In genomic region chr4:74112399-74113090, GRCh38 we compare ENCODE assay signal across 16 cellular contexts. TPM values are rescaled to one million over a fixed set of nuclear protein-coding genes. Genes with fewer than 3 reads are reported as not detected.
DNase-seq lines count a peak whose midpoint lies in the region; ATAC-seq and TF ChIP-seq lines count a peak whose summit lies in the region.
"Had no signal": no experiment of that assay in that cellular context is flagged by ENCODE, and none has a peak within 500 bp of the region (broad histone marks: within the 10 kb centered on the region; RNA-seq: fewer than 3 reads in every experiment).

No MANE protein-coding gene starts in this region.

- H3K27me3 ChIP-seq in iPS-15b (ENCODE audit: control insufficient read depth, insufficient read depth, low read length) (no peaks in the 10 kb centered on the region), thoracic aorta (replicated peaks; ENCODE audit: insufficient read depth) (no peaks in the 10 kb centered on the region), tibial nerve (no peaks in the 10 kb centered on the region)
- H3K27me3 ChIP-seq: gastroesophageal sphincter had no signal

- H3K4me3 Mint-ChIP-seq in naive thymus-derived CD8-positive, alpha-beta T cell = no peak overlapping the region
- H3K4me3 Mint-ChIP-seq: activated B cell treated with CpG ODN at 0.5 μM for 24 hours; CD8-positive, alpha-beta T cell; H9; stimulated activated effector memory CD8-positive, alpha-beta T cell treated with anti-CD3 and anti-CD28 coated beads, Interleukin-12 subunit alpha, Interleukin-12 subunit beta, amount 100 ng/mL, for 72 hours had no signal

- peaks cover 0 to 5% (median 4%) of the 10 kb centered on the region in 5 donors for H3K27me3 Mint-ChIP-seq in naive thymus-derived CD8-positive, alpha-beta T cell

- peaks cover 4% of the 10 kb centered on the region for H3K4me1 ChIP-seq in iPS-15b (ENCODE audit: control insufficient read depth, insufficient read depth, low read length)
- peaks cover 31 to 64% of the 10 kb centered on the region in 2 donors for H3K4me1 ChIP-seq in thoracic aorta (ENCODE audit: control insufficient read depth in 1 of 2, low read depth in 2 of 2)
- H3K4me1 ChIP-seq in tibial nerve = peaks cover 0 to 39% (median 14%) of the 10 kb centered on the region in 4 donors

- peak overlapping the region; percentile 18 for H3K9ac ChIP-seq in iPS-15b (ENCODE audit: low read depth, low read length)

- TF ChIP-seq CTCF in thoracic aorta (IDR thresholded peaks at IDR 0.05) (no peak), tibial nerve (IDR thresholded peaks at IDR 0.05) (no peak)

- WGBS in tibial nerve, 2 donors = 94 to 98% methylated on average over 2 to 3 of the region's 3 CpGs

- TF ChIP-seq EP300 in tibial nerve (IDR thresholded peaks at IDR 0.05) = no peak

- ATAC-seq in thoracic aorta (ENCODE audit: insufficient number of reproducible peaks, low FRiP score, low read depth) = no peak
- ATAC-seq in naive thymus-derived CD8-positive, alpha-beta T cell = no peak
- ATAC-seq: CD8-positive, alpha-beta T cell had no signal

- no peaks in the 10 kb centered on the region for H3K9me3 Mint-ChIP-seq in naive thymus-derived CD8-positive, alpha-beta T cell
- H3K9me3 Mint-ChIP-seq: activated B cell treated with CpG ODN at 0.5 μM for 24 hours; CD8-positive, alpha-beta T cell; H9; stimulated activated effector memory CD8-positive, alpha-beta T cell treated with anti-CD3 and anti-CD28 coated beads, Interleukin-12 subunit alpha, Interleukin-12 subunit beta, amount 100 ng/mL, for 72 hours had no signal

- no peaks in the 10 kb centered on the region for H3K4me1 Mint-ChIP-seq in naive thymus-derived CD8-positive, alpha-beta T cell
- H3K4me1 Mint-ChIP-seq: activated B cell treated with CpG ODN at 0.5 μM for 24 hours; stimulated activated effector memory CD8-positive, alpha-beta T cell treated with anti-CD3 and anti-CD28 coated beads, Interleukin-12 subunit alpha, Interleukin-12 subunit beta, amount 100 ng/mL, for 72 hours had no signal

- POLR2A ChIA-PET in naive thymus-derived CD8-positive, alpha-beta T cell (lab: Charles Lee) = no interaction called here

- H3K4me3 ChIP-seq in iPS-15b (ENCODE audit: low read depth, low read length) = no peak overlapping the region
- no peak overlapping the region for H3K4me3 ChIP-seq in thoracic aorta
- H3K4me3 ChIP-seq in tibial nerve = no peak overlapping the region
- H3K4me3 ChIP-seq: gastroesophageal sphincter, PC-9 had no signal

- H3K9me3 ChIP-seq in iPS-15b (ENCODE audit: control insufficient read depth, insufficient read depth, low read length) (no peaks in the 10 kb centered on the region), thoracic aorta (no peaks in the 10 kb centered on the region), tibial nerve (no peaks in the 10 kb centered on the region)
- H3K9me3 ChIP-seq: gastroesophageal sphincter had no signal

- no peak for TF ChIP-seq POLR2A in tibial nerve (IDR thresholded peaks at IDR 0.05)

- H3K27ac ChIP-seq in caudate nucleus (ENCODE audit: low read depth, low read length) (peak overlapping the region; percentile 37), thoracic aorta (peak overlapping the region; percentile 60 to 85), tibial nerve (no peak overlapping the region)
- H3K27ac ChIP-seq: PC-9 had no signal

- H3K36me3 ChIP-seq in iPS-15b (ENCODE audit: control insufficient read depth, insufficient read depth, low read length) = no peaks in the 10 kb centered on the region
- no peaks in the 10 kb centered on the region for H3K36me3 ChIP-seq in thoracic aorta
- no peaks in the 10 kb centered on the region for H3K36me3 ChIP-seq in tibial nerve
- H3K36me3 ChIP-seq: gastroesophageal sphincter had no signal

- no peaks in the 10 kb centered on the region for H3K36me3 Mint-ChIP-seq in naive thymus-derived CD8-positive, alpha-beta T cell
- H3K36me3 Mint-ChIP-seq: CD8-positive, alpha-beta T cell; stimulated activated effector memory CD8-positive, alpha-beta T cell treated with anti-CD3 and anti-CD28 coated beads, Interleukin-12 subunit alpha, Interleukin-12 subunit beta, amount 100 ng/mL, for 72 hours had no signal

- DNase-seq in RPMI7951 (ENCODE audit: low read depth) (peak; percentile 73), caudate nucleus (lab: John Stamatoyannopoulos, UW) (no peak), thoracic aorta (ENCODE audit: low spot score) (no peak), SK-N-DZ (ENCODE audit: low spot score) (no peak), tibial nerve (ENCODE audit: low spot score in 2 of 2) (no peak)
- DNase-seq in naive thymus-derived CD8-positive, alpha-beta T cell = no peak
- DNase-seq: activated B cell treated with CpG ODN at 0.5 μM for 24 hours; activated naive CD4-positive, alpha-beta T cell treated with Interleukin-2 at 50 U/mL for 16 hours; CD8-positive, alpha-beta T cell; cortex of kidney; NCI-H1694 had no signal

- no peak overlapping the region for H3K27ac Mint-ChIP-seq in naive thymus-derived CD8-positive, alpha-beta T cell
- H3K27ac Mint-ChIP-seq: activated B cell treated with CpG ODN at 0.5 μM for 24 hours; CD8-positive, alpha-beta T cell; stimulated activated effector memory CD8-positive, alpha-beta T cell treated with anti-CD3 and anti-CD28 coated beads, Interleukin-12 subunit alpha, Interleukin-12 subunit beta, amount 100 ng/mL, for 72 hours had no signal

RNA-seq across cellular contexts. Expression of gene CXCL2, which starts 13.6 kb away (rescaled TPM):
- 0.72 and 0.88 TPM in 2 replicates for total RNA-seq in RPMI7951 (2014; rRNA removed; shearing (Covaris generic))
- total RNA-seq in thoracic aorta = 10 to 100 TPM; 34.0 to 71.4 TPM
- polyA plus RNA-seq in SK-N-DZ (2014; cell fraction: cytosol; rRNA removed) = not detected in 2 replicates
- not detected in 2 replicates for polyA plus RNA-seq in SK-N-DZ (2014; cell fraction: nucleus; rRNA removed)
- total RNA-seq in naive thymus-derived CD8-positive, alpha-beta T cell = not detected
- polyA plus RNA-seq in naive thymus-derived CD8-positive, alpha-beta T cell = not detected
- 10 to 100 TPM in 3 of 4 donors, 1 to 10 TPM in 1; 4.0 to 25.3 (median 18.5) TPM for total RNA-seq in tibial nerve

RNA-seq across cellular contexts. Expression of gene MTHFD2L, which starts 45.4 kb away (rescaled TPM):
- 11.9 and 12.1 TPM in 2 replicates for total RNA-seq in RPMI7951 (2014; rRNA removed; shearing (Covaris generic))
- 10 to 100 TPM in 1 of 2 donors, 1 to 10 TPM in 1; 5.8 to 26.9 TPM for total RNA-seq in thoracic aorta
- polyA plus RNA-seq in SK-N-DZ (2014; cell fraction: cytosol; rRNA removed) = 25.6 and 26.3 TPM in 2 replicates
- polyA plus RNA-seq in SK-N-DZ (2014; cell fraction: nucleus; rRNA removed) = 26.5 and 33.4 TPM in 2 replicates
- total RNA-seq in naive thymus-derived CD8-positive, alpha-beta T cell = 10 to 100 TPM; 13.3 to 14.8 TPM
- polyA plus RNA-seq in naive thymus-derived CD8-positive, alpha-beta T cell = 1 to 10 TPM; 5.2 to 7.8 (median 6.5) TPM
- 10 to 100 TPM; 11.4 to 23.7 (median 17.8) TPM for total RNA-seq in tibial nerve

Comparison
In these comparisons a context has a peak if more than half of its experiments do, and no peak if none do; other contexts are left out.
1. H3K27ac ChIP-seq: peak in caudate nucleus (single experiment) and thoracic aorta (2 of 2); none in tibial nerve (0 of 4).